In the genomic region with DNA sequence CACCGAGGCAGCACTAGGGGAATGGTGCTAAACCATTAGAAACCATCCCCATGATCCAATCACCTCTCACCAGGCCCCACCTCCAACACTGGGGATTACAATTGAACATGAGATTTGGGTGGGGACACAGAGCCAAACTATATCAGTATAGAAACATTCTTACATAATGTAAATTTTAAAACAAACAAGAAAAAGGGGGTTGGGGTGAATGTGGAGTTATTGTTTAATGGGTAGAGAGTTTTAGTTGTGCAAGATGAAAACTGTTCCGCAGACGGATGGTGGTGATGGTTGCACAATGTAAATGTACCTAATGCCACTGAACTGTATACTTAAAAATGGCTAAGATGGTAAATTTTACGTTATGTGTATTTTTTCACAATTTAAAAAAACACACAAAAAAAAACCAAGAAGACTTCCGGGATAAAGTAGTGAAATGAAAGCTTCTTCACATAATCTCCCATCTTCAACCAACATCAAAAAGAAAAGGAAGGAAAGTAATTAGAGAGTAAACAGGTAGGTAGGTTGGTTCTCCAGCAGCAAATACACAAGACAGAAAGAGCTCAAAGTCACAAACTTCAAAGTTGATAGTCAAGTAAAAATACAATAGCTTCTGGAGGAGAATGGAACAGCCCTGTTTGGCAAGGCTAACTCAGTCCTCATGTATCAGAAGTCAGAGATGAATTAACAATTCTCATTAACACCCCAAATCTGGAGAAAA, we compare ENCODE assay signal across 1 cellular context.
TF ChIP-seq lines count a peak whose summit lies in the region.

No MANE protein-coding gene starts in this region.

TF ChIP-seq in HepG2, 621 proteins besides CTCF, POLR2A, EP300 and RAD21 (continued from another document):
- TF ChIP-seq ARID5B (CRISPR knock-in tag; IDR thresholded peaks at IDR 0.05): peak; percentile 55; the same call in 1 of the 2 replicates
- peak; percentile 27; the same call in 1 of the 2 replicates for TF ChIP-seq ZNF362 (CRISPR knock-in tag; IDR thresholded peaks at IDR 0.05; ENCODE audit: borderline replicate concordance)
- TF ChIP-seq ZNF333 (CRISPR knock-in tag; IDR thresholded peaks at IDR 0.05; ENCODE audit: borderline replicate concordance): no peak
- no peak for TF ChIP-seq RFX1 (IDR thresholded peaks at IDR 0.05)
- peak; percentile 43; the same call in 1 of the 2 replicates for TF ChIP-seq ZMYM4 (CRISPR knock-in tag; IDR thresholded peaks at IDR 0.05)
- TF ChIP-seq ZNF337 (CRISPR knock-in tag; IDR thresholded peaks at IDR 0.05; ENCODE audit: borderline replicate concordance, low read depth): no peak
- TF ChIP-seq ZNF768 (CRISPR knock-in tag; IDR thresholded peaks at IDR 0.05): no peak
- TF ChIP-seq, protein P1, sequence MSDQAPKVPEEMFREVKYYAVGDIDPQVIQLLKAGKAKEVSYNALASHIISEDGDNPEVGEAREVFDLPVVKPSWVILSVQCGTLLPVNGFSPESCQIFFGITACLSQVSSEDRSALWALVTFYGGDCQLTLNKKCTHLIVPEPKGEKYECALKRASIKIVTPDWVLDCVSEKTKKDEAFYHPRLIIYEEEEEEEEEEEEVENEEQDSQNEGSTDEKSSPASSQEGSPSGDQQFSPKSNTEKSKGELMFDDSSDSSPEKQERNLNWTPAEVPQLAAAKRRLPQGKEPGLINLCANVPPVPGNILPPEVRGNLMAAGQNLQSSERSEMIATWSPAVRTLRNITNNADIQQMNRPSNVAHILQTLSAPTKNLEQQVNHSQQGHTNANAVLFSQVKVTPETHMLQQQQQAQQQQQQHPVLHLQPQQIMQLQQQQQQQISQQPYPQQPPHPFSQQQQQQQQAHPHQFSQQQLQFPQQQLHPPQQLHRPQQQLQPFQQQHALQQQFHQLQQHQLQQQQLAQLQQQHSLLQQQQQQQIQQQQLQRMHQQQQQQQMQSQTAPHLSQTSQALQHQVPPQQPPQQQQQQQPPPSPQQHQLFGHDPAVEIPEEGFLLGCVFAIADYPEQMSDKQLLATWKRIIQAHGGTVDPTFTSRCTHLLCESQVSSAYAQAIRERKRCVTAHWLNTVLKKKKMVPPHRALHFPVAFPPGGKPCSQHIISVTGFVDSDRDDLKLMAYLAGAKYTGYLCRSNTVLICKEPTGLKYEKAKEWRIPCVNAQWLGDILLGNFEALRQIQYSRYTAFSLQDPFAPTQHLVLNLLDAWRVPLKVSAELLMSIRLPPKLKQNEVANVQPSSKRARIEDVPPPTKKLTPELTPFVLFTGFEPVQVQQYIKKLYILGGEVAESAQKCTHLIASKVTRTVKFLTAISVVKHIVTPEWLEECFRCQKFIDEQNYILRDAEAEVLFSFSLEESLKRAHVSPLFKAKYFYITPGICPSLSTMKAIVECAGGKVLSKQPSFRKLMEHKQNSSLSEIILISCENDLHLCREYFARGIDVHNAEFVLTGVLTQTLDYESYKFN (CRISPR knock-in tag; conservative IDR thresholded peaks at IDR 0.05): peak; percentile 57; the same call in 1 of the 2 replicates
- TF ChIP-seq REST (IDR thresholded peaks at IDR 0.05; ENCODE audit: borderline replicate concordance in 1 of 2, low read depth in 1 of 2, low read length in 2 of 2): no peak
- peak; percentile 77 for TF ChIP-seq CREM (IDR thresholded peaks at IDR 0.05)
- TF ChIP-seq CREM (CRISPR knock-in tag; IDR thresholded peaks at IDR 0.05): no peak
